8 cellular contexts compared by ENCODE assay signal in genomic region chr10:93916257-93917063, GRCh38. TPM values are rescaled to one million over a fixed set of nuclear protein-coding genes. Genes with fewer than 3 reads are reported as not detected.
DNase-seq lines count a peak whose midpoint lies in the region; ATAC-seq and TF ChIP-seq lines count a peak whose summit lies in the region.

No MANE protein-coding gene starts in this region.

- H3K27ac Mint-ChIP-seq in natural killer cell treated with Interleukin-12 subunit alpha and Interleukin-12 subunit beta and Interleukin-15 and Interleukin-18, amount 100 ng/mL, for 72 hours = no peak overlapping the region

- no peaks in the 10 kb centered on the region for H3K4me1 ChIP-seq in suprapubic skin

- H3K4me3 Mint-ChIP-seq in natural killer cell treated with Interleukin-12 subunit alpha and Interleukin-12 subunit beta and Interleukin-15 and Interleukin-18, amount 100 ng/mL, for 72 hours = no peak overlapping the region

- ATAC-seq in natural killer cell treated with Interleukin-12 subunit alpha and Interleukin-12 subunit beta and Interleukin-15 and Interleukin-18, amount 100 ng/mL, for 72 hours = no peak
- ATAC-seq in HG03039 (IDR thresholded peaks at IDR 0.05; ENCODE audit: unreplicated experiment) = no peak

- H3K4me1 Mint-ChIP-seq in natural killer cell treated with Interleukin-12 subunit alpha and Interleukin-12 subunit beta and Interleukin-15 and Interleukin-18, amount 100 ng/mL, for 72 hours (ENCODE audit: low read depth in 2 of 2) = no peaks in the 10 kb centered on the region

- DNase-seq in DMS53 (lab: John Stamatoyannopoulos, UW) (peak; percentile 75), LNCaP clone FGC (ENCODE audit: low read depth) (no peak), astrocyte of the cerebellum (ENCODE audit: low read depth) (peak; percentile 49), left kidney (ENCODE audit: low read depth, low spot score) (peak; percentile 80), NOMO-1 treated with DMSO at 0.1 percent for 48 hours (lab: John Stamatoyannopoulos, UW; ENCODE audit: unreplicated experiment) (no peak), suprapubic skin (ENCODE audit: low spot score in 2 of 2) (no peak)
- no peak for DNase-seq in natural killer cell treated with Interleukin-12 subunit alpha and Interleukin-12 subunit beta and Interleukin-15 and Interleukin-18, amount 100 ng/mL, for 72 hours (ENCODE audit: low spot score)

- TF ChIP-seq EP300 in suprapubic skin (IDR thresholded peaks at IDR 0.05) = no peak

- TF ChIP-seq CTCF in LNCaP clone FGC (IDR thresholded peaks at IDR 0.05; ENCODE audit: control insufficient read depth, extremely low read depth, insufficient read depth) (peak; percentile 48), astrocyte of the cerebellum (IDR thresholded peaks at IDR 0.05; ENCODE audit: low read depth, low read length, missing control alignments) (peak; percentile 55), suprapubic skin (IDR thresholded peaks at IDR 0.05) (no peak)

- H3K27me3 ChIP-seq in suprapubic skin = no peaks in the 10 kb centered on the region

- 57% methylated on average over 8 of the region's 8 CpGs for WGBS in suprapubic skin

- H3K36me3 Mint-ChIP-seq in natural killer cell treated with Interleukin-12 subunit alpha and Interleukin-12 subunit beta and Interleukin-15 and Interleukin-18, amount 100 ng/mL, for 72 hours = no peaks in the 10 kb centered on the region

- in situ Hi-C loops in astrocyte of the cerebellum (cut with HindIII; ENCODE audit: low sequenced_read_pairs) = loop anchor here (25.0 kb wide), 1 partner anchor 396 kb away; no protein-coding TSS in a partner anchor

- H3K27me3 Mint-ChIP-seq in natural killer cell treated with Interleukin-12 subunit alpha and Interleukin-12 subunit beta and Interleukin-15 and Interleukin-18, amount 100 ng/mL, for 72 hours = peaks cover 0 to 3% of the 10 kb centered on the region in 2 donors

- H3K9me3 Mint-ChIP-seq in natural killer cell treated with Interleukin-12 subunit alpha and Interleukin-12 subunit beta and Interleukin-15 and Interleukin-18, amount 100 ng/mL, for 72 hours = no peaks in the 10 kb centered on the region

- no peak overlapping the region for H3K4me3 ChIP-seq in LNCaP clone FGC (ENCODE audit: low read depth, low read length)
- no peak overlapping the region for H3K4me3 ChIP-seq in astrocyte of the cerebellum (ENCODE audit: low read depth, low read length)
- no peak overlapping the region for H3K4me3 ChIP-seq in suprapubic skin

- H3K36me3 ChIP-seq in suprapubic skin = no peaks in the 10 kb centered on the region

- no peak for TF ChIP-seq POLR2A in suprapubic skin (IDR thresholded peaks at IDR 0.05)

- no peak overlapping the region for H3K27ac ChIP-seq in suprapubic skin

- no peaks in the 10 kb centered on the region for H3K9me3 ChIP-seq in suprapubic skin

RNA-seq across cellular contexts. Expression of gene SLC35G1, which starts 22.7 kb away (rescaled TPM):
- 1 to 10 TPM; 2.0 to 3.8 TPM for total RNA-seq in natural killer cell treated with Interleukin-12 subunit alpha and Interleukin-12 subunit beta and Interleukin-15 and Interleukin-18, amount 100 ng/mL, for 72 hours
- 1 to 10 TPM; 1.4 to 5.1 (median 4.2) TPM for total RNA-seq in suprapubic skin

Comparison
In these comparisons a context has a peak if more than half of its experiments do, and no peak if none do; other contexts are left out.
1. DNase-seq: peak in DMS53 (single experiment), astrocyte of the cerebellum (single experiment) and left kidney (single experiment); none in LNCaP clone FGC (single experiment), natural killer cell treated with Interleukin-12 subunit alpha and Interleukin-12 subunit beta and Interleukin-15 and Interleukin-18, amount 100 ng/mL, for 72 hours (single experiment), NOMO-1 treated with DMSO at 0.1 percent for 48 hours (single experiment) and suprapubic skin (0 of 2).
2. CTCF ChIP-seq: peak in LNCaP clone FGC (single experiment) and astrocyte of the cerebellum (single experiment); none in suprapubic skin (0 of 2).